In genomic region chr17:48077152-48077551, GRCh38 we compare ENCODE assay signal across 1 cellular context. TPM values are rescaled to one million over a fixed set of nuclear protein-coding genes. Genes with fewer than 3 reads are reported as not detected.
"Had no signal": no experiment of that assay in that cellular context is flagged by ENCODE, and none has a peak within 500 bp of the region (broad histone marks: within the 10 kb centered on the region; RNA-seq: fewer than 3 reads in every experiment).

No MANE protein-coding gene starts in this region.

RNA-seq across cellular contexts. Expression of gene COPZ2, which starts 39.6 kb away (rescaled TPM):
- total RNA-seq: MCF 10A had no signal
